8 cellular contexts compared by ENCODE assay signal in genomic region chr4:112765317-112765989, GRCh38.
DNase-seq lines count a peak whose midpoint lies in the region; ATAC-seq and TF ChIP-seq lines count a peak whose summit lies in the region.

No MANE protein-coding gene starts in this region.

- TF ChIP-seq CTCF in AG10803 (conservative IDR thresholded peaks at IDR 0.05; ENCODE audit: low read length) (peak; percentile 59), fibroblast of villous mesenchyme (IDR thresholded peaks at IDR 0.05; ENCODE audit: insufficient read depth, low read depth, low read length) (peak; percentile 58), stomach (IDR thresholded peaks at IDR 0.05) (peak in 1 of 7 experiments; percentile 9)

- no peaks in the 10 kb centered on the region for H3K27me3 ChIP-seq in stomach

- 11 to 18% (median 16%) methylated on average over 5 of the region's 5 CpGs for WGBS in stomach, 5 donors

- TF ChIP-seq POLR2A in stomach (IDR thresholded peaks at IDR 0.05) = no peak

- no peaks in the 10 kb centered on the region for H3K36me3 ChIP-seq in stomach

- peak; percentile 78 for ATAC-seq in GM18502 (IDR thresholded peaks at IDR 0.05; ENCODE audit: poor library complexity, unreplicated experiment)
- ATAC-seq in HG03432 (IDR thresholded peaks at IDR 0.05; ENCODE audit: unreplicated experiment) = peak; percentile 69
- peak; percentile 63 for ATAC-seq in stimulated activated naive CD8-positive, alpha-beta T cell treated with anti-CD3 and anti-CD28 coated beads, Interleukin-15, Interleukin-2, amounts not matched to agents 100 U/mL and 50 U/mL, for 24 hours
- no peak for ATAC-seq in GM19463 (IDR thresholded peaks at IDR 0.05; ENCODE audit: unreplicated experiment)

- no peak overlapping the region for H3K27ac ChIP-seq in stomach

- no peak for TF ChIP-seq EP300 in stomach (IDR thresholded peaks at IDR 0.05)

- intact Hi-C loops in stomach (cut with DNase I; ENCODE audit: low total_unique reads) = loop anchor here (5.0 kb wide), 1 partner anchor 133 kb away; no protein-coding TSS in a partner anchor

- no peaks in the 10 kb centered on the region for H3K9me3 ChIP-seq in stomach

- H3K4me3 ChIP-seq in AG10803 (ENCODE audit: low read length) = no peak overlapping the region
- H3K4me3 ChIP-seq in fibroblast of villous mesenchyme (ENCODE audit: low read depth, low read length) = no peak overlapping the region
- H3K4me3 ChIP-seq in stomach = no peak overlapping the region

- H3K4me1 ChIP-seq in stomach = peaks cover 0 to 6% (median 3%) of the 10 kb centered on the region in 4 donors

- no peak for DNase-seq in AG10803 (ENCODE audit: low read depth)
- DNase-seq in SHP77 treated with DMSO at 0.1 percent for 48 hours (lab: John Stamatoyannopoulos, UW) = peak; percentile 5
- DNase-seq in fibroblast of villous mesenchyme (ENCODE audit: low read depth) = peak; percentile 2
- no peak for DNase-seq in stimulated activated naive CD8-positive, alpha-beta T cell treated with anti-CD3 and anti-CD28 coated beads, Interleukin-15, Interleukin-2, amounts not matched to agents 100 U/mL and 50 U/mL, for 24 hours
- no peak for DNase-seq in stomach

Comparison
In these comparisons a context has a peak if more than half of its experiments do, and no peak if none do; other contexts are left out.
1. DNase-seq: peak in SHP77 treated with DMSO at 0.1 percent for 48 hours (single experiment) and fibroblast of villous mesenchyme (single experiment); none in AG10803 (single experiment), stimulated activated naive CD8-positive, alpha-beta T cell treated with anti-CD3 and anti-CD28 coated beads, Interleukin-15, Interleukin-2, amounts not matched to agents 100 U/mL and 50 U/mL, for 24 hours (single experiment) and stomach (single experiment).